ENCODE assay signal across 37 cellular contexts in the genomic region with DNA sequence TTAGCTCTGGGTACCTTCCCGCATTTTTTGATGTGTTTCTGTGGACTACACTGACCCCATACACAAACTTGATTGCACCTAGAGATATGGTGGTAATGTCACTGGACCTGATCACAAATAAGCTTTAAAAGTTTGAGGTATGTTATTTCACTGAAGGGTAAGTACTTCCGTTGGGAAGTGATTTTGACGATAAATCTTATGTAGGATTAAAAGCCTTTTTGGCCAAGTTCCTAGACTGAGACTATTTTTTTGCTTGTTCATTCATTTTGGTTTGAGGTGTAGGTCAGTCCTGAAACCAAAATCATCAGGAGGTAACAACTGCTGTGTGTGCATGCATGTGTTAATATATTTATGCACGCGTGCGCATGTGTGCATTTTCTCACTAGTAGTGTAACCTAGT.
"Had no signal": no experiment of that assay in that cellular context is flagged by ENCODE, and none has a peak within 500 bp of the region (broad histone marks: within the 10 kb centered on the region; RNA-seq: fewer than 3 reads in every experiment).

No MANE protein-coding gene starts in this region.

- H3K27ac ChIP-seq: ascending aorta, cardiac muscle cell, WERI-Rb-1 had no signal

- H3K4me3 ChIP-seq: ascending aorta, cardiac muscle cell had no signal

- H3K27me3 ChIP-seq: ascending aorta, cardiac muscle cell had no signal

- H3K9me3 ChIP-seq: ascending aorta had no signal

- H3K9me3 Mint-ChIP-seq: activated CD4-positive, alpha-beta T cell treated with anti-CD3 and anti-CD28 coated beads, Interleukin-2, amount 10 ng/mL, durations not matched to agents 24 days and 14 days; activated naive CD8-positive, alpha-beta T cell treated with anti-CD3 and anti-CD28 coated beads, Interleukin-2, amount 10 ng/mL, durations not matched to agents 7 days and 5 days; activated T-helper 2 cell treated with anti-CD3 and anti-CD28 coated beads, Interferon-gamma antibody, Interleukin-2, Interleukin-4, amounts not matched to agents 10 μg/mL and 5 μg/mL and 100 μg/mL, durations not matched to agents 14 hours and 24 hours and 36 hours; T-helper 2 cell treated with Interferon-gamma antibody and Interleukin-4, amounts not matched to agents 5 μg/mL and 100 μg/mL, for 36 hours had no signal

- H3K27ac Mint-ChIP-seq: activated CD4-positive, alpha-beta memory T cell treated with anti-CD3 and anti-CD28 coated beads for 36 hours; activated CD4-positive, alpha-beta T cell treated with anti-CD3 and anti-CD28 coated beads for 36 hours; activated CD4-positive, alpha-beta T cell treated with anti-CD3 and anti-CD28 coated beads, Interleukin-2, amount 10 ng/mL, durations not matched to agents 24 days and 14 days; activated CD8-positive, alpha-beta memory T cell treated with anti-CD3 and anti-CD28 coated beads, Interleukin-2, amount 10 ng/mL, durations not matched to agents 7 days and 5 days; activated CD8-positive, alpha-beta T cell treated with anti-CD3 and anti-CD28 coated beads for 36 hours; activated naive CD4-positive, alpha-beta T cell treated with anti-CD3 and anti-CD28 coated beads, Interleukin-2, amount 10 ng/mL, durations not matched to agents 7 days and 5 days; activated naive CD4-positive, alpha-beta T cell treated with anti-CD3 and anti-CD28 coated beads, Interleukin-2, amount 50 U/mL, for 24 hours; activated naive CD8-positive, alpha-beta T cell; activated naive CD8-positive, alpha-beta T cell treated with anti-CD3 and anti-CD28 coated beads, Interleukin-2, amount 10 ng/mL, durations not matched to agents 7 days and 5 days; activated naive CD8-positive, alpha-beta T cell treated with anti-CD3 and anti-CD28 coated beads, Interleukin-2, amount 50 U/mL, for 24 hours; activated T-cell treated with anti-CD3 and anti-CD28 coated beads, Interleukin-2, amount 50 U/mL, for 24 hours; activated T-helper 2 cell treated with anti-CD3 and anti-CD28 coated beads, Interferon-gamma antibody, Interleukin-2, Interleukin-4, amounts not matched to agents 10 μg/mL and 5 μg/mL and 100 μg/mL, durations not matched to agents 14 hours and 24 hours and 36 hours; brain; T-helper 1 cell treated with Interleukin-12 subunit alpha and Interleukin-12 subunit beta and Interleukin-4 antibody, amounts not matched to agents 30 μg/mL and 1 μg/mL, for 36 hours; T-helper 2 cell treated with Interferon-gamma antibody and Interleukin-4, amounts not matched to agents 5 μg/mL and 100 μg/mL, for 36 hours; WTC11 had no signal

- DNase-seq: activated CD4-positive, alpha-beta memory T cell treated with anti-CD3 and anti-CD28 coated beads for 36 hours; activated CD4-positive, alpha-beta T cell treated with anti-CD3 and anti-CD28 coated beads for 1 hour; activated CD4-positive, alpha-beta T cell treated with anti-CD3 and anti-CD28 coated beads for 36 hours; activated CD4-positive, alpha-beta T cell treated with anti-CD3 and anti-CD28 coated beads, Interleukin-2, amount 10 ng/mL, durations not matched to agents 24 days and 14 days; activated CD4-positive, alpha-beta T cell treated with anti-CD3 and anti-CD28 coated beads, Interleukin-2, amount 50 U/mL, for 1 hour; activated CD4-positive, alpha-beta T cell treated with anti-CD3 and anti-CD28 coated beads, Interleukin-2, amount 50 U/mL, for 4 hours; activated CD4-positive, CD25-positive, alpha-beta regulatory T cell; activated CD8-positive, alpha-beta memory T cell treated with anti-CD3 and anti-CD28 coated beads for 24 hours; activated CD8-positive, alpha-beta memory T cell treated with anti-CD3 and anti-CD28 coated beads, Interleukin-2, amount 10 ng/mL, durations not matched to agents 7 days and 5 days; activated CD8-positive, alpha-beta memory T cell treated with anti-CD3 and anti-CD28 coated beads, Interleukin-2, amount 50 U/mL, for 48 hours; activated CD8-positive, alpha-beta T cell treated with anti-CD3 and anti-CD28 coated beads for 36 hours; activated effector memory CD4-positive, alpha-beta T cell treated with Interleukin-2 at 50 U/mL for 16 hours; activated gamma-delta T cell; activated naive CD4-positive, alpha-beta T cell treated with anti-CD3 and anti-CD28 coated beads, Interleukin-2, amount 10 ng/mL, durations not matched to agents 7 days and 5 days; activated naive CD4-positive, alpha-beta T cell treated with Interleukin-2 at 50 U/mL for 16 hours; activated naive CD8-positive, alpha-beta T cell treated with anti-CD3 and anti-CD28 coated beads, Interleukin-2, amount 10 ng/mL, durations not matched to agents 7 days and 5 days; activated naive CD8-positive, alpha-beta T cell treated with anti-CD3 and anti-CD28 coated beads, Interleukin-2, amount 50 U/mL, for 24 hours; activated T-cell treated with anti-CD3 and anti-CD28 coated beads, Interleukin-2, amount 50 U/mL, for 24 hours; activated T-cell treated with anti-CD3 and anti-CD28 coated beads, Interleukin-2, amount 50 U/mL, for 48 hours; amygdala; anterior cingulate cortex; caudate nucleus; cerebellar nuclear complex; T-helper 1 cell; T-helper 2 cell; T-helper 9 cell; WERI-Rb-1 had no signal

- H3K36me3 ChIP-seq: ascending aorta, cardiac muscle cell, WERI-Rb-1 had no signal

- H3K4me3 Mint-ChIP-seq: activated CD4-positive, alpha-beta memory T cell treated with anti-CD3 and anti-CD28 coated beads for 36 hours; activated CD4-positive, alpha-beta T cell treated with anti-CD3 and anti-CD28 coated beads for 36 hours; activated CD4-positive, alpha-beta T cell treated with anti-CD3 and anti-CD28 coated beads, Interleukin-2, amount 10 ng/mL, durations not matched to agents 24 days and 14 days; activated CD8-positive, alpha-beta memory T cell treated with anti-CD3 and anti-CD28 coated beads, Interleukin-2, amount 10 ng/mL, durations not matched to agents 7 days and 5 days; activated CD8-positive, alpha-beta T cell treated with anti-CD3 and anti-CD28 coated beads for 36 hours; activated naive CD4-positive, alpha-beta T cell treated with anti-CD3 and anti-CD28 coated beads, Interleukin-2, amount 10 ng/mL, durations not matched to agents 7 days and 5 days; activated naive CD4-positive, alpha-beta T cell treated with anti-CD3 and anti-CD28 coated beads, Interleukin-2, amount 50 U/mL, for 24 hours; activated naive CD8-positive, alpha-beta T cell; activated naive CD8-positive, alpha-beta T cell treated with anti-CD3 and anti-CD28 coated beads, Interleukin-2, amount 10 ng/mL, durations not matched to agents 7 days and 5 days; activated naive CD8-positive, alpha-beta T cell treated with anti-CD3 and anti-CD28 coated beads, Interleukin-2, amount 50 U/mL, for 24 hours; activated T-cell treated with anti-CD3 and anti-CD28 coated beads, Interleukin-2, amount 50 U/mL, for 24 hours; brain; central memory CD8-positive, alpha-beta T cell; T-helper 1 cell treated with Interleukin-12 subunit alpha and Interleukin-12 subunit beta and Interleukin-4 antibody, amounts not matched to agents 30 μg/mL and 1 μg/mL, for 36 hours; T-helper 2 cell treated with Interferon-gamma antibody and Interleukin-4, amounts not matched to agents 5 μg/mL and 100 μg/mL, for 36 hours; WTC11 had no signal

- H3K4me1 ChIP-seq: ascending aorta had no signal

- H3K36me3 Mint-ChIP-seq: activated CD4-positive, alpha-beta memory T cell treated with anti-CD3 and anti-CD28 coated beads for 36 hours; activated CD8-positive, alpha-beta memory T cell treated with anti-CD3 and anti-CD28 coated beads, Interleukin-2, amount 10 ng/mL, durations not matched to agents 7 days and 5 days; activated naive CD4-positive, alpha-beta T cell treated with anti-CD3 and anti-CD28 coated beads, Interleukin-2, amount 10 ng/mL, durations not matched to agents 7 days and 5 days; activated naive CD4-positive, alpha-beta T cell treated with anti-CD3 and anti-CD28 coated beads, Interleukin-2, amount 50 U/mL, for 24 hours; activated naive CD8-positive, alpha-beta T cell; activated naive CD8-positive, alpha-beta T cell treated with anti-CD3 and anti-CD28 coated beads, Interleukin-2, amount 10 ng/mL, durations not matched to agents 7 days and 5 days; brain had no signal

- H3K27me3 Mint-ChIP-seq: activated CD4-positive, alpha-beta memory T cell treated with anti-CD3 and anti-CD28 coated beads for 36 hours; activated CD4-positive, alpha-beta T cell treated with anti-CD3 and anti-CD28 coated beads, Interleukin-2, amount 10 ng/mL, durations not matched to agents 24 days and 14 days; activated CD8-positive, alpha-beta memory T cell treated with anti-CD3 and anti-CD28 coated beads, Interleukin-2, amount 10 ng/mL, durations not matched to agents 7 days and 5 days; activated CD8-positive, alpha-beta T cell treated with anti-CD3 and anti-CD28 coated beads for 36 hours; activated naive CD4-positive, alpha-beta T cell treated with anti-CD3 and anti-CD28 coated beads, Interleukin-2, amount 10 ng/mL, durations not matched to agents 7 days and 5 days; activated naive CD4-positive, alpha-beta T cell treated with anti-CD3 and anti-CD28 coated beads, Interleukin-2, amount 50 U/mL, for 24 hours; activated naive CD8-positive, alpha-beta T cell; activated naive CD8-positive, alpha-beta T cell treated with anti-CD3 and anti-CD28 coated beads, Interleukin-2, amount 10 ng/mL, durations not matched to agents 7 days and 5 days; activated naive CD8-positive, alpha-beta T cell treated with anti-CD3 and anti-CD28 coated beads, Interleukin-2, amount 50 U/mL, for 24 hours; activated T-cell treated with anti-CD3 and anti-CD28 coated beads, Interleukin-2, amount 50 U/mL, for 24 hours; central memory CD8-positive, alpha-beta T cell had no signal

- H3K4me1 Mint-ChIP-seq: activated CD4-positive, alpha-beta T cell treated with anti-CD3 and anti-CD28 coated beads for 36 hours; activated CD4-positive, alpha-beta T cell treated with anti-CD3 and anti-CD28 coated beads, Interleukin-2, amount 10 ng/mL, durations not matched to agents 24 days and 14 days; activated CD8-positive, alpha-beta memory T cell treated with anti-CD3 and anti-CD28 coated beads, Interleukin-2, amount 10 ng/mL, durations not matched to agents 7 days and 5 days; activated naive CD4-positive, alpha-beta T cell treated with anti-CD3 and anti-CD28 coated beads, Interleukin-2, amount 10 ng/mL, durations not matched to agents 7 days and 5 days; activated naive CD4-positive, alpha-beta T cell treated with anti-CD3 and anti-CD28 coated beads, Interleukin-2, amount 50 U/mL, for 24 hours; activated naive CD8-positive, alpha-beta T cell treated with anti-CD3 and anti-CD28 coated beads, Interleukin-2, amount 10 ng/mL, durations not matched to agents 7 days and 5 days; activated naive CD8-positive, alpha-beta T cell treated with anti-CD3 and anti-CD28 coated beads, Interleukin-2, amount 50 U/mL, for 24 hours; brain; central memory CD8-positive, alpha-beta T cell; WTC11 had no signal
